Comparison of ENCODE assay signal across 1 cellular context in the genomic region with DNA sequence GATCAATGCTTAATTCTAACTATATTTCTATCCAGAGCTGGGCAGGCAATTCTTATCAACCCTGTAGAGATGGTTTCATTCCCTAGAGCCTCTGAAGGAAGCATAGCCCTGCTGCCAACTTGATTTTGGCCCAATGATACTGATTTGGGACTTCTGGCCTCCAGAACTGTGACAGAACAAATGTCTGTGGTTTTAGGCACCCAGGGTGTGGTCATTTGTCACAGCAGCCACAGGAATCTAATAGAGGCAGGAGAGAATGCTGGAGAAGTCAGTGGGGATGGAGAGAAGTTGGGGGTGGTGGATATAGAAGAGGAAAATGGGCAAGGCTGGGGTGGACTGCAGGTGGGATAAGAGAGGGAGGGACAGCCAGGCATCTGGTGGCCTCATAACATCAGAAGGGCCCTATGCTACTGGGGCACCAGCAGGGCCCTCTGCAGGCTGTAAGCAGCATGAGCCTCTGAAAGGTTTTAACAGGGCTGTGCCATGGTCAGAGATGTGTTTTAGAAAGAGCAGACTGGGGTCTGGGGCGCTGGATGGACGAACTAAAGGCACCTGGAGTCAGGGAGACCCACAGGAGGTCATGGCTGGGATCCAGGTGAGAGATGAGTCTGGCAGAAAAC.
TF ChIP-seq lines count a peak whose summit lies in the region.

No MANE protein-coding gene starts in this region.

TF ChIP-seq in K562, 482 proteins besides CTCF, POLR2A, EP300 and RAD21:
- no peak for TF ChIP-seq MNT (conservative IDR thresholded peaks at IDR 0.05)
- TF ChIP-seq, protein P1, sequence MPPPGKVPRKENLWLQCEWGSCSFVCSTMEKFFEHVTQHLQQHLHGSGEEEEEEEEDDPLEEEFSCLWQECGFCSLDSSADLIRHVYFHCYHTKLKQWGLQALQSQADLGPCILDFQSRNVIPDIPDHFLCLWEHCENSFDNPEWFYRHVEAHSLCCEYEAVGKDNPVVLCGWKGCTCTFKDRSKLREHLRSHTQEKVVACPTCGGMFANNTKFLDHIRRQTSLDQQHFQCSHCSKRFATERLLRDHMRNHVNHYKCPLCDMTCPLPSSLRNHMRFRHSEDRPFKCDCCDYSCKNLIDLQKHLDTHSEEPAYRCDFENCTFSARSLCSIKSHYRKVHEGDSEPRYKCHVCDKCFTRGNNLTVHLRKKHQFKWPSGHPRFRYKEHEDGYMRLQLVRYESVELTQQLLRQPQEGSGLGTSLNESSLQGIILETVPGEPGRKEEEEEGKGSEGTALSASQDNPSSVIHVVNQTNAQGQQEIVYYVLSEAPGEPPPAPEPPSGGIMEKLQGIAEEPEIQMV (tag; conservative IDR thresholded peaks at IDR 0.05; ENCODE audit: low read depth) = no peak
- no peak for TF ChIP-seq NCOA4 (IDR thresholded peaks at IDR 0.05; ENCODE audit: partially characterized antibody)
- TF ChIP-seq, protein P2, sequence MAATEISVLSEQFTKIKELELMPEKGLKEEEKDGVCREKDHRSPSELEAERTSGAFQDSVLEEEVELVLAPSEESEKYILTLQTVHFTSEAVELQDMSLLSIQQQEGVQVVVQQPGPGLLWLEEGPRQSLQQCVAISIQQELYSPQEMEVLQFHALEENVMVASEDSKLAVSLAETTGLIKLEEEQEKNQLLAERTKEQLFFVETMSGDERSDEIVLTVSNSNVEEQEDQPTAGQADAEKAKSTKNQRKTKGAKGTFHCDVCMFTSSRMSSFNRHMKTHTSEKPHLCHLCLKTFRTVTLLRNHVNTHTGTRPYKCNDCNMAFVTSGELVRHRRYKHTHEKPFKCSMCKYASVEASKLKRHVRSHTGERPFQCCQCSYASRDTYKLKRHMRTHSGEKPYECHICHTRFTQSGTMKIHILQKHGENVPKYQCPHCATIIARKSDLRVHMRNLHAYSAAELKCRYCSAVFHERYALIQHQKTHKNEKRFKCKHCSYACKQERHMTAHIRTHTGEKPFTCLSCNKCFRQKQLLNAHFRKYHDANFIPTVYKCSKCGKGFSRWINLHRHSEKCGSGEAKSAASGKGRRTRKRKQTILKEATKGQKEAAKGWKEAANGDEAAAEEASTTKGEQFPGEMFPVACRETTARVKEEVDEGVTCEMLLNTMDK (IDR thresholded peaks at IDR 0.05; ENCODE audit: borderline replicate concordance, insufficient read depth, low read depth, low read length, poor library complexity, severe bottlenecking) = no peak
- TF ChIP-seq XRCC5 (IDR thresholded peaks at IDR 0.05; ENCODE audit: low read depth, low read length) = no peak
- no peak for TF ChIP-seq FOXA3 (CRISPR knock-in tag; conservative IDR thresholded peaks at IDR 0.05 in 1 of 2, IDR thresholded peaks at IDR 0.05 in 1 of 2)
- TF ChIP-seq, protein P3, sequence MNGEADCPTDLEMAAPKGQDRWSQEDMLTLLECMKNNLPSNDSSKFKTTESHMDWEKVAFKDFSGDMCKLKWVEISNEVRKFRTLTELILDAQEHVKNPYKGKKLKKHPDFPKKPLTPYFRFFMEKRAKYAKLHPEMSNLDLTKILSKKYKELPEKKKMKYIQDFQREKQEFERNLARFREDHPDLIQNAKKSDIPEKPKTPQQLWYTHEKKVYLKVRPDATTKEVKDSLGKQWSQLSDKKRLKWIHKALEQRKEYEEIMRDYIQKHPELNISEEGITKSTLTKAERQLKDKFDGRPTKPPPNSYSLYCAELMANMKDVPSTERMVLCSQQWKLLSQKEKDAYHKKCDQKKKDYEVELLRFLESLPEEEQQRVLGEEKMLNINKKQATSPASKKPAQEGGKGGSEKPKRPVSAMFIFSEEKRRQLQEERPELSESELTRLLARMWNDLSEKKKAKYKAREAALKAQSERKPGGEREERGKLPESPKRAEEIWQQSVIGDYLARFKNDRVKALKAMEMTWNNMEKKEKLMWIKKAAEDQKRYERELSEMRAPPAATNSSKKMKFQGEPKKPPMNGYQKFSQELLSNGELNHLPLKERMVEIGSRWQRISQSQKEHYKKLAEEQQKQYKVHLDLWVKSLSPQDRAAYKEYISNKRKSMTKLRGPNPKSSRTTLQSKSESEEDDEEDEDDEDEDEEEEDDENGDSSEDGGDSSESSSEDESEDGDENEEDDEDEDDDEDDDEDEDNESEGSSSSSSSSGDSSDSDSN (IDR thresholded peaks at IDR 0.05; ENCODE audit: borderline replicate concordance in 1 of 2, low read depth in 2 of 2, low read length in 2 of 2) = no peak
- TF ChIP-seq NFE2 (IDR thresholded peaks at IDR 0.05; ENCODE audit: low read depth) = no peak
- no peak for TF ChIP-seq EP400 (IDR thresholded peaks at IDR 0.05)
- no peak for TF ChIP-seq E2F1 (CRISPR knock-in tag; IDR thresholded peaks at IDR 0.05)
- no peak for TF ChIP-seq MECOM (CRISPR knock-in tag; IDR thresholded peaks at IDR 0.05)
- no peak for TF ChIP-seq SIN3A (IDR thresholded peaks at IDR 0.05; ENCODE audit: borderline replicate concordance in 2 of 2, control insufficient read depth in 1 of 2, low read depth in 2 of 2, low read length in 2 of 2)
- no peak for TF ChIP-seq NEUROD1 (IDR thresholded peaks at IDR 0.05; ENCODE audit: borderline replicate concordance, low read depth, low read length, partially characterized antibody)
- no peak for TF ChIP-seq NR4A1 (CRISPR knock-in tag; IDR thresholded peaks at IDR 0.05)
- TF ChIP-seq NR4A1 (tag; IDR thresholded peaks at IDR 0.05) = no peak
- TF ChIP-seq HDAC2 (IDR thresholded peaks at IDR 0.05) = no peak
- no peak for TF ChIP-seq SNAPC5 (CRISPR knock-in tag; IDR thresholded peaks at IDR 0.05)
- no peak for TF ChIP-seq SMARCA4 (IDR thresholded peaks at IDR 0.05)
